ENCODE assay signal across 29 cellular contexts in genomic region chr19:46269085-46269484, GRCh38. TPM values are rescaled to one million over a fixed set of nuclear protein-coding genes. Genes with fewer than 3 reads are reported as not detected.
DNase-seq lines count a peak whose midpoint lies in the region; ATAC-seq and TF ChIP-seq lines count a peak whose summit lies in the region.
"Had no signal": no experiment of that assay in that cellular context is flagged by ENCODE, and none has a peak within 500 bp of the region (broad histone marks: within the 10 kb centered on the region; RNA-seq: fewer than 3 reads in every experiment).

No MANE protein-coding gene starts in this region.

- peaks cover 22% of the 10 kb centered on the region for H3K4me1 Mint-ChIP-seq in central memory CD8-positive, alpha-beta T cell
- H3K4me1 Mint-ChIP-seq in endodermal cell = peaks cover 35% of the 10 kb centered on the region
- H3K4me1 Mint-ChIP-seq: CD14-positive monocyte had no signal

- no peak overlapping the region for H3K4ac ChIP-seq in mesendoderm (ENCODE audit: low read depth, low read length)

- H2BK120ac ChIP-seq in mesendoderm (ENCODE audit: low read depth, low read length) = no peak overlapping the region

- H3K27ac Mint-ChIP-seq in central memory CD8-positive, alpha-beta T cell (ENCODE audit: low read depth) = no peak overlapping the region
- H3K27ac Mint-ChIP-seq in endodermal cell = no peak overlapping the region
- H3K27ac Mint-ChIP-seq: CD14-positive monocyte; CD4-positive, alpha-beta memory T cell; CD4-positive, CD25-positive, alpha-beta regulatory T cell had no signal

- no peak overlapping the region for H3K4me3 Mint-ChIP-seq in central memory CD8-positive, alpha-beta T cell
- no peak overlapping the region for H3K4me3 Mint-ChIP-seq in endodermal cell
- H3K4me3 Mint-ChIP-seq: CD4-positive, alpha-beta memory T cell; CD4-positive, CD25-positive, alpha-beta regulatory T cell; CD8-positive, alpha-beta memory T cell had no signal

- no peak overlapping the region for H3K4me2 ChIP-seq in Karpas-422 (ENCODE audit: low read depth, low read length, poor library complexity, severe bottlenecking)
- no peak overlapping the region for H3K4me2 ChIP-seq in mesendoderm (ENCODE audit: low read length)
- H3K4me2 ChIP-seq: BLaER1 had no signal

- peaks cover 5% of the 10 kb centered on the region for H3K4me1 ChIP-seq in Karpas-422 (ENCODE audit: low read length)
- H3K4me1 ChIP-seq in endodermal cell (ENCODE audit: control insufficient read depth, insufficient read depth, low read length) = peaks cover 3% of the 10 kb centered on the region
- H3K4me1 ChIP-seq in mesendoderm (ENCODE audit: control insufficient read depth, low read depth, low read length) = peaks cover 7% of the 10 kb centered on the region
- no peaks in the 10 kb centered on the region for H3K4me1 ChIP-seq in uterus
- H3K4me1 ChIP-seq: BE2C had no signal

- no peak overlapping the region for H2BK5ac ChIP-seq in mesendoderm (ENCODE audit: low read length)

- no peak overlapping the region for H2AFZ ChIP-seq in Karpas-422 (ENCODE audit: low read length)

- H3K4me3 ChIP-seq in Karpas-422 (ENCODE audit: low read length) (no peak overlapping the region), endodermal cell (ENCODE audit: low read length) (peak overlapping the region; percentile 19), mesendoderm (ENCODE audit: low read length) (no peak overlapping the region), uterus (no peak overlapping the region)
- H3K4me3 ChIP-seq: BLaER1, GM12878 had no signal

- no peaks in the 10 kb centered on the region for H3K27me3 ChIP-seq in Karpas-422 (ENCODE audit: low read length)
- no peaks in the 10 kb centered on the region for H3K27me3 ChIP-seq in endodermal cell (ENCODE audit: control insufficient read depth, insufficient read depth, low read length, poor library complexity, severe bottlenecking)
- no peaks in the 10 kb centered on the region for H3K27me3 ChIP-seq in mesendoderm (ENCODE audit: insufficient read depth, low read length, poor library complexity)
- H3K27me3 ChIP-seq in uterus = no peaks in the 10 kb centered on the region
- H3K27me3 ChIP-seq: BLaER1 had no signal

- intact Hi-C loops in uterus (cut with DNase I; ENCODE audit: low total_unique reads) = no loop called here

- no peak overlapping the region for H3K18ac ChIP-seq in mesendoderm (ENCODE audit: low read length)

- no peak for TF ChIP-seq POLR2A in uterus (IDR thresholded peaks at IDR 0.05)

- H3K36me3 Mint-ChIP-seq in central memory CD8-positive, alpha-beta T cell (ENCODE audit: insufficient read depth) = no peaks in the 10 kb centered on the region
- peaks cover 51% of the 10 kb centered on the region for H3K36me3 Mint-ChIP-seq in endodermal cell (ENCODE audit: low read depth)
- H3K36me3 Mint-ChIP-seq: CD14-positive monocyte; CD4-positive, alpha-beta memory T cell; CD4-positive, CD25-positive, alpha-beta regulatory T cell; CD8-positive, alpha-beta memory T cell had no signal

- no peak overlapping the region for H4K8ac ChIP-seq in mesendoderm (ENCODE audit: low read depth, low read length)

- H3K56ac ChIP-seq in mesendoderm (ENCODE audit: low read length) = no peak overlapping the region

- H3K9me3 ChIP-seq in Karpas-422 (ENCODE audit: low read length) (no peaks in the 10 kb centered on the region), endodermal cell (ENCODE audit: control insufficient read depth, low read length) (peaks cover 16% of the 10 kb centered on the region), uterus (no peaks in the 10 kb centered on the region)
- H3K9me3 ChIP-seq: BE2C, BLaER1 had no signal

- DNase-seq in Karpas-422 = peak; percentile 50
- no peak for DNase-seq in central memory CD8-positive, alpha-beta T cell (ENCODE audit: low spot score in 2 of 2)
- no peak for DNase-seq in endodermal cell
- peak; percentile 51 for DNase-seq in mesendoderm
- no peak for DNase-seq in uterus
- no peak for DNase-seq in foreskin melanocyte
- DNase-seq: 8988T; ACHN; BE2C; C1 segment of cervical spinal cord; CD4-positive, alpha-beta memory T cell; CD4-positive, CD25-positive, alpha-beta regulatory T cell; COR-L47; DMS 273 treated with DMSO at 0.1 percent for 48 hours; DMS153; DMS53; DMS79; DND-41; EL; GDM1 had no signal

- no peak overlapping the region for H4K5ac ChIP-seq in mesendoderm (ENCODE audit: low read length)

- no peaks in the 10 kb centered on the region for H3K79me2 ChIP-seq in Karpas-422 (ENCODE audit: low read length)
- no peaks in the 10 kb centered on the region for H3K79me2 ChIP-seq in mesendoderm (ENCODE audit: control insufficient read depth, insufficient read depth, low read length)

- WGBS in endodermal cell (ENCODE audit: insufficient coverage in 1 of 2, insufficient read length in 1 of 2), 2 experiments = 84 to 93% methylated on average over 4 to 7 of the region's 7 CpGs
- WGBS in mesendoderm (ENCODE audit: extremely low coverage, insufficient coverage, low lambda C conversion rate) = no CpG with 5 or more reads among the region's 7 CpGs

- H4K20me1 ChIP-seq in Karpas-422 (ENCODE audit: insufficient read depth, low read depth, low read length) = no peaks in the 10 kb centered on the region
- H4K20me1 ChIP-seq: BLaER1 had no signal

- H3K36me3 ChIP-seq in Karpas-422 (ENCODE audit: insufficient read depth, low read length) = no peaks in the 10 kb centered on the region
- peaks cover 34% of the 10 kb centered on the region for H3K36me3 ChIP-seq in endodermal cell (ENCODE audit: control insufficient read depth, insufficient read depth, low read length)
- peaks cover 2% of the 10 kb centered on the region for H3K36me3 ChIP-seq in mesendoderm (ENCODE audit: control insufficient read depth, insufficient read depth, low read length)
- H3K36me3 ChIP-seq in uterus = no peaks in the 10 kb centered on the region
- H3K36me3 ChIP-seq: BE2C, BLaER1 had no signal

- ATAC-seq in central memory CD8-positive, alpha-beta T cell (replicated peaks; ENCODE audit: extremely low read depth, poor library complexity, severe bottlenecking) = peak; percentile 85
- no peak for ATAC-seq in HG03097 (IDR thresholded peaks at IDR 0.05; ENCODE audit: low FRiP score, unreplicated experiment)
- ATAC-seq: GM12878 had no signal

- no peak overlapping the region for H3K27ac ChIP-seq in Karpas-422 (ENCODE audit: low read length)
- no peak overlapping the region for H3K27ac ChIP-seq in endodermal cell (ENCODE audit: low read depth, low read length)
- no peak overlapping the region for H3K27ac ChIP-seq in mesendoderm (ENCODE audit: low read depth, low read length)
- H3K27ac ChIP-seq in uterus = no peak overlapping the region
- H3K27ac ChIP-seq: BLaER1 had no signal

- no peak overlapping the region for H3K9ac ChIP-seq in Karpas-422 (ENCODE audit: low read length)
- no peak overlapping the region for H3K9ac ChIP-seq in endodermal cell (ENCODE audit: extremely low read depth, low read length, poor library complexity, severe bottlenecking)
- no peak overlapping the region for H3K9ac ChIP-seq in mesendoderm (ENCODE audit: low read length)
- H3K9ac ChIP-seq: BLaER1 had no signal

- no peaks in the 10 kb centered on the region for H3K9me2 ChIP-seq in Karpas-422 (replicated peaks; ENCODE audit: insufficient read depth, low read length)

- TF ChIP-seq CTCF in endodermal cell (conservative IDR thresholded peaks at IDR 0.05) = no peak
- no peak for TF ChIP-seq CTCF in uterus (IDR thresholded peaks at IDR 0.05)

- no peak overlapping the region for H2AK5ac ChIP-seq in mesendoderm (ENCODE audit: low read length)

- H3K23ac ChIP-seq in mesendoderm (ENCODE audit: low read length) = no peak overlapping the region

- H3K9me3 Mint-ChIP-seq in central memory CD8-positive, alpha-beta T cell = no peaks in the 10 kb centered on the region
- peaks cover 23% of the 10 kb centered on the region for H3K9me3 Mint-ChIP-seq in endodermal cell
- H3K9me3 Mint-ChIP-seq: CD4-positive, alpha-beta memory T cell; CD4-positive, CD25-positive, alpha-beta regulatory T cell; CD8-positive, alpha-beta memory T cell had no signal

- H3K27me3 Mint-ChIP-seq in central memory CD8-positive, alpha-beta T cell = peaks cover 38% of the 10 kb centered on the region
- H3K27me3 Mint-ChIP-seq in endodermal cell (ENCODE audit: insufficient read depth) = no peaks in the 10 kb centered on the region

- H2BK15ac ChIP-seq in mesendoderm (replicated peaks; ENCODE audit: low read depth) = no peak overlapping the region

- H3K79me1 ChIP-seq in mesendoderm (ENCODE audit: low read length) = no peaks in the 10 kb centered on the region

RNA-seq across cellular contexts. Expression of gene HIF3A, which starts 27.8 kb away (rescaled TPM):
- total RNA-seq in Karpas-422 (2014; rRNA removed; shearing (Covaris generic); ENCODE audit: low replicate concordance) = not detected in 2 replicates
- 10 to 100 TPM; 41.6 to 71.9 TPM for total RNA-seq in endodermal cell
- 19.4 TPM for polyA plus RNA-seq in endodermal cell (2013, experiment 1 of 2)
- polyA plus RNA-seq in endodermal cell (2013, experiment 2 of 2) = 18.3 TPM
- polyA plus RNA-seq in mesendoderm (2013, experiment 1 of 2) = 11.1 TPM
- 9.8 TPM for polyA plus RNA-seq in mesendoderm (2013, experiment 2 of 2)
- total RNA-seq in uterus = 100 to 1,000 TPM in 2 of 4 donors, 10 to 100 TPM in 2; 21.5 to 212 (median 103) TPM
- total RNA-seq: CD4-positive, alpha-beta memory T cell; CD4-positive, CD25-positive, alpha-beta regulatory T cell; CD8-positive, alpha-beta memory T cell; Daoy; G401 had no signal
- polyA plus RNA-seq: CD14-positive monocyte; CD4-positive, alpha-beta memory T cell; CD4-positive, CD25-positive, alpha-beta regulatory T cell; CD8-positive, alpha-beta memory T cell had no signal

RNA-seq across cellular contexts. Expression of gene IGFL1, which starts 39.5 kb away (rescaled TPM):
- total RNA-seq in Karpas-422 (2014; rRNA removed; shearing (Covaris generic); ENCODE audit: low replicate concordance) = not detected in 2 replicates
- not detected for total RNA-seq in endodermal cell
- not detected for polyA plus RNA-seq in endodermal cell (2013, experiment 1 of 2)
- polyA plus RNA-seq in endodermal cell (2013, experiment 2 of 2) = not detected
- polyA plus RNA-seq in mesendoderm (2013, experiment 1 of 2) = 0.83 TPM
- polyA plus RNA-seq in mesendoderm (2013, experiment 2 of 2) = 0.63 TPM
- not detected for total RNA-seq in uterus
- total RNA-seq: A673; CD4-positive, alpha-beta memory T cell; CD4-positive, CD25-positive, alpha-beta regulatory T cell; CD8-positive, alpha-beta memory T cell; Daoy; G401; GM12878 had no signal
- polyA plus RNA-seq: AG04450; CD14-positive monocyte; CD4-positive, alpha-beta memory T cell; CD4-positive, CD25-positive, alpha-beta regulatory T cell; CD8-positive, alpha-beta memory T cell; GM12878 had no signal

Comparison
In these comparisons a context has a peak if more than half of its experiments do, and no peak if none do; other contexts are left out.
1. DNase-seq: peak in Karpas-422 (single experiment) and mesendoderm (single experiment); none in central memory CD8-positive, alpha-beta T cell (0 of 2), endodermal cell (single experiment), uterus (0 of 2) and foreskin melanocyte (single experiment).
2. RNA of gene HIF3A, which starts 27.8 kb away (total RNA-seq): 21.5 to 212 TPM in uterus and 41.6 to 71.9 TPM in endodermal cell; not detected in Karpas-422; every median in the first group is over 10 times any median in the second.